19 cellular contexts compared by ENCODE assay signal in the genomic region with DNA sequence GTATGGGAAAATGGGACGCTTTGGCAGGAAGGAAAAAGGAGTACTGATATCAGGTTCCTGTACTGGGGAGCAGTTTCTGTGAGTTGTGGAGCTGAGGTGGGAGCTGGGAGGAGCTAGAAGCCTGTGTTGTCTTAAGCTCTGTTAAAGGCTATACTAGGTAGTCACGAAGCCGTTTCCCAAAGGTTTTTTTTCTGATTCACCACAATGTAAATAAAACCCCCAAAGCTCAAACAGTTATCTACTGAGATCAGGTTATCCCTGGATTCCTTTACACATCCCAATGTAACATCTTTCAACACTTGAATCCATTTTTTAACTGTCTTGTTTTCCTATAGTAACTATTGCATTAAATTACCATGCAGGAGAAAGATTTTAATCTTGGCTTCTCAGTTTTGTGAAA.
"Had no signal": no experiment of that assay in that cellular context is flagged by ENCODE, and none has a peak within 500 bp of the region (broad histone marks: within the 10 kb centered on the region; RNA-seq: fewer than 3 reads in every experiment).

No MANE protein-coding gene starts in this region.

- H3K27ac ChIP-seq: foreskin keratinocyte, left lung, skin epidermis, tibial artery had no signal

- H3K27me3 ChIP-seq: foreskin keratinocyte, left lung, tibial artery had no signal

- H3K9me3 ChIP-seq: left lung, tibial artery had no signal

- H3K4me1 ChIP-seq: foreskin keratinocyte, left lung, tibial artery had no signal

- H3K36me3 ChIP-seq: left lung, tibial artery had no signal

- DNase-seq: activated B cell treated with CpG ODN at 0.5 μM for 24 hours; activated CD4-positive, alpha-beta T cell treated with anti-CD3 and anti-CD28 coated beads, Interleukin-2, amount 10 ng/mL, durations not matched to agents 24 days and 14 days; activated CD8-positive, alpha-beta memory T cell treated with anti-CD3 and anti-CD28 coated beads, Interleukin-2, amount 50 U/mL, for 48 hours; activated naive CD8-positive, alpha-beta T cell treated with anti-CD3 and anti-CD28 coated beads for 36 hours; amygdala; effector memory CD4-positive, alpha-beta T cell; foreskin keratinocyte; left lung; naive thymus-derived CD8-positive, alpha-beta T cell; posterior cingulate gyrus; right cardiac atrium; stimulated activated CD4-positive, alpha-beta T cell treated with anti-CD3 and anti-CD28 coated beads, Interleukin-15, amount 100 ng/mL, for 24 hours; stimulated activated CD4-positive, alpha-beta T cell treated with anti-CD3 and anti-CD28 coated beads, Interleukin-4, amount 100 ng/mL, for 24 hours; stimulated activated naive CD4-positive, alpha-beta T cell; T-helper 2 cell; tibial artery had no signal

- FAIRE-seq: TTC549, urothelium cell line had no signal

- H3K4me3 ChIP-seq: left lung, skin epidermis, tibial artery had no signal
